In genomic region chr3:73086071-73086494, GRCh38 we compare ENCODE assay signal across 8 cellular contexts. TPM values are rescaled to one million over a fixed set of nuclear protein-coding genes. Genes with fewer than 3 reads are reported as not detected.
DNase-seq lines count a peak whose midpoint lies in the region; ATAC-seq and TF ChIP-seq lines count a peak whose summit lies in the region.

No MANE protein-coding gene starts in this region.

- no peaks in the 10 kb centered on the region for H3K36me3 Mint-ChIP-seq in GM23338 (ENCODE audit: low read depth)
- H3K36me3 Mint-ChIP-seq in activated naive CD4-positive, alpha-beta T cell treated with anti-CD3 and anti-CD28 coated beads, Interleukin-2, amount 10 ng/mL, durations not matched to agents 7 days and 5 days = no peaks in the 10 kb centered on the region
- H3K36me3 Mint-ChIP-seq in glutamatergic neuron (ENCODE audit: unreplicated experiment) = no peaks in the 10 kb centered on the region

- H3F3A ChIP-seq in GM23338 (replicated peaks; ENCODE audit: low read depth) = no peaks in the 10 kb centered on the region

- H3K27me3 Mint-ChIP-seq in GM23338 (ENCODE audit: insufficient read depth, low read depth, poor library complexity) (peaks cover 4% of the 10 kb centered on the region), glutamatergic neuron (ENCODE audit: unreplicated experiment) (peaks cover 2% of the 10 kb centered on the region)
- H3K27me3 Mint-ChIP-seq in activated naive CD4-positive, alpha-beta T cell treated with anti-CD3 and anti-CD28 coated beads, Interleukin-2, amount 10 ng/mL, durations not matched to agents 7 days and 5 days = peaks cover 4% of the 10 kb centered on the region

- no peak overlapping the region for H3K27ac Mint-ChIP-seq in GM23338
- no peak overlapping the region for H3K27ac Mint-ChIP-seq in activated naive CD4-positive, alpha-beta T cell treated with anti-CD3 and anti-CD28 coated beads, Interleukin-2, amount 10 ng/mL, durations not matched to agents 7 days and 5 days
- H3K27ac Mint-ChIP-seq in glutamatergic neuron (ENCODE audit: unreplicated experiment) = no peak overlapping the region

- intact Hi-C loops in psoas muscle (cut with DNase I) = loop anchor here (5.0 to 10.0 kb wide), 5 partner anchors 141 to 1361 kb away; partner anchors contain the start of genes EIF4E3 (in 1 of the 2) and SHQ1 (in 1 of the 2)

- H3K4me1 ChIP-seq in GM23338 (ENCODE audit: insufficient read depth) (no peaks in the 10 kb centered on the region), psoas muscle (no peaks in the 10 kb centered on the region)

- WGBS in psoas muscle, 3 donors = 22 to 29% (median 25%) methylated on average over 8 of the region's 8 CpGs

- DNase-seq in BJ (ENCODE audit: low read depth) (no peak), GM23338 (ENCODE audit: low spot score) (peak; percentile 60), RPMI7951 (ENCODE audit: low read depth) (peak; percentile 43), glutamatergic neuron (peak; percentile 66), psoas muscle (peak in 1 of 2 donors; percentile 26)
- peak; percentile 55 for DNase-seq in activated naive CD4-positive, alpha-beta T cell treated with anti-CD3 and anti-CD28 coated beads, Interleukin-2, amount 10 ng/mL, durations not matched to agents 7 days and 5 days

- CTCF ChIA-PET in BJ (lab: Yijun Ruan, JAX) = interaction anchor here (0.6 to 4.5 kb wide), 19 partner anchors 10 to 1357 kb away, joined by 3 to 35 read pairs (median 4); partner anchors contain the start of gene SHQ1
- CTCF ChIA-PET in activated naive CD4-positive, alpha-beta T cell treated with anti-CD3 and anti-CD28 coated beads, Interleukin-2, amount 10 ng/mL, durations not matched to agents 7 days and 5 days (lab: Charles Lee) = interaction anchor here (0.7 to 3.8 kb wide), 20 partner anchors 9 to 1211 kb away, joined by 3 to 51 read pairs (median 4); partner anchors contain the start of gene SHQ1

- no peaks in the 10 kb centered on the region for H3K4me1 Mint-ChIP-seq in GM23338
- peaks cover 7% of the 10 kb centered on the region for H3K4me1 Mint-ChIP-seq in activated naive CD4-positive, alpha-beta T cell treated with anti-CD3 and anti-CD28 coated beads, Interleukin-2, amount 10 ng/mL, durations not matched to agents 7 days and 5 days
- no peaks in the 10 kb centered on the region for H3K4me1 Mint-ChIP-seq in glutamatergic neuron (ENCODE audit: low read depth, unreplicated experiment)

- H4K20me1 ChIP-seq in GM23338 (replicated peaks; ENCODE audit: insufficient read depth) = no peaks in the 10 kb centered on the region

- H3K4me3 Mint-ChIP-seq in GM23338 (no peak overlapping the region), glutamatergic neuron (ENCODE audit: unreplicated experiment) (no peak overlapping the region)
- H3K4me3 Mint-ChIP-seq in activated naive CD4-positive, alpha-beta T cell treated with anti-CD3 and anti-CD28 coated beads, Interleukin-2, amount 10 ng/mL, durations not matched to agents 7 days and 5 days = no peak overlapping the region

- H3K9me2 ChIP-seq in GM23338 (ENCODE audit: insufficient read depth) = no peaks in the 10 kb centered on the region

- no peaks in the 10 kb centered on the region for H3K9me3 ChIP-seq in psoas muscle

- H3K9me3 Mint-ChIP-seq in GM23338 = peaks cover 3% of the 10 kb centered on the region; the same call in 1 of the 3 replicates
- no peaks in the 10 kb centered on the region for H3K9me3 Mint-ChIP-seq in activated naive CD4-positive, alpha-beta T cell treated with anti-CD3 and anti-CD28 coated beads, Interleukin-2, amount 10 ng/mL, durations not matched to agents 7 days and 5 days
- peaks cover 8% of the 10 kb centered on the region for H3K9me3 Mint-ChIP-seq in glutamatergic neuron (ENCODE audit: unreplicated experiment)

- TF ChIP-seq CTCF in BJ (IDR thresholded peaks at IDR 0.05; ENCODE audit: insufficient read depth, low read depth, low read length) (peak; percentile 70), GM23338 (conservative IDR thresholded peaks at IDR 0.05; ENCODE audit: low read depth in 2 of 2) (peak; percentile 92 to 93), glutamatergic neuron (IDR thresholded peaks at IDR 0.05; ENCODE audit: partially characterized antibody, unreplicated experiment) (peak; percentile 78), psoas muscle (IDR thresholded peaks at IDR 0.05) (peak; percentile 82)

- H3K4me3 ChIP-seq in BJ (ENCODE audit: low read depth, low read length) (no peak overlapping the region), GM23338 (no peak overlapping the region), psoas muscle (no peak overlapping the region)

- no peak overlapping the region for H3K27ac ChIP-seq in GM23338 (ENCODE audit: low read depth)
- no peak overlapping the region for H3K27ac ChIP-seq in psoas muscle

- POLR2A ChIA-PET in BJ (lab: Charles Lee) = no interaction called here

- ATAC-seq in GM23338 (peak; percentile 58), psoas muscle (peak; percentile 57 to 88 (median 79)), GM21737 (IDR thresholded peaks at IDR 0.05; ENCODE audit: unreplicated experiment) (no peak), HG03135 (IDR thresholded peaks at IDR 0.05; ENCODE audit: unreplicated experiment) (no peak)

- H3K4me2 ChIP-seq in GM23338 = no peak overlapping the region

- no peaks in the 10 kb centered on the region for H3K36me3 ChIP-seq in BJ (ENCODE audit: control insufficient read depth, insufficient read depth, low read length)
- no peaks in the 10 kb centered on the region for H3K36me3 ChIP-seq in GM23338 (ENCODE audit: insufficient read depth)
- no peaks in the 10 kb centered on the region for H3K36me3 ChIP-seq in psoas muscle (ENCODE audit: insufficient read depth in 1 of 2, low read depth in 1 of 2)

- no peaks in the 10 kb centered on the region for H3K79me2 ChIP-seq in GM23338 (replicated peaks; ENCODE audit: insufficient read depth)

- H2AFZ ChIP-seq in GM23338 = no peak overlapping the region

- H3K27me3 ChIP-seq in BJ (ENCODE audit: control insufficient read depth, insufficient read depth, low read length) (no peaks in the 10 kb centered on the region), GM23338 (ENCODE audit: insufficient read depth) (no peaks in the 10 kb centered on the region), psoas muscle (ENCODE audit: insufficient read depth in 3 of 3, low read length in 2 of 3) (no peaks in the 10 kb centered on the region)

TF ChIP-seq in GM23338, 12 proteins besides CTCF, POLR2A, EP300 and RAD21 (continues in another document):
- TF ChIP-seq ZNF331 (CRISPR knock-in tag; IDR thresholded peaks at IDR 0.05; ENCODE audit: low read depth) = no peak
- TF ChIP-seq STAT1 (IDR thresholded peaks at IDR 0.05; ENCODE audit: unreplicated experiment) = no peak
- TF ChIP-seq EZH2phosphoT487 (IDR thresholded peaks at IDR 0.05; ENCODE audit: unreplicated experiment) = no peak
- no peak for TF ChIP-seq ZNF114 (CRISPR knock-in tag; IDR thresholded peaks at IDR 0.05)
- no peak for TF ChIP-seq POLR2AphosphoS5 (IDR thresholded peaks at IDR 0.05; ENCODE audit: low read depth)
- TF ChIP-seq EZH2 (IDR thresholded peaks at IDR 0.05; ENCODE audit: low read depth, unreplicated experiment) = no peak
- no peak for TF ChIP-seq ETS1 (IDR thresholded peaks at IDR 0.05)
- no peak for TF ChIP-seq JUNB (IDR thresholded peaks at IDR 0.05; ENCODE audit: unreplicated experiment)
- TF ChIP-seq NANOG (IDR thresholded peaks at IDR 0.05; ENCODE audit: borderline replicate concordance) = no peak

RNA-seq across cellular contexts. Expression of gene EBLN2, which starts 24.6 kb away (rescaled TPM):
- polyA plus RNA-seq in BJ (2011; rRNA removed) (1.0 and 2.5 TPM in 2 replicates), GM23338 (2016; fragmentation: Nextera tagmentation; extraction: Ambion mirVana) (4.7 and 5.1 TPM in 2 replicates), psoas muscle (under 1 TPM; 0.08 to 0.38 (median 0.22) TPM)
- 3.6 and 4.8 TPM in 2 replicates for polyA minus RNA-seq in BJ (2011; rRNA and poly(A)+ RNA removed)
- 9.3 and 9.9 TPM in 2 replicates for total RNA-seq in GM23338 (2014; rRNA removed; shearing (Covaris generic))
- 2.5 and 2.7 TPM in 2 replicates for total RNA-seq in RPMI7951 (2014; rRNA removed; shearing (Covaris generic))
- total RNA-seq in glutamatergic neuron (ENCODE audit: unreplicated experiment) (5.7 TPM), psoas muscle (1 to 10 TPM in 2 of 4 donors, under 1 TPM in 2; 0.54 to 1.4 (median 0.89) TPM)

Comparison
In these comparisons a context has a peak if more than half of its experiments do, and no peak if none do; other contexts are left out.
1. ATAC-seq: peak in GM23338 (single experiment) and psoas muscle (4 of 4); none in GM21737 (single experiment) and HG03135 (single experiment).
2. Peak in every context shown above with its lines, with median percentiles within 50 percentile points of each other: CTCF ChIP-seq.